Comparison of ENCODE assay signal across 8 cellular contexts in the genomic region with DNA sequence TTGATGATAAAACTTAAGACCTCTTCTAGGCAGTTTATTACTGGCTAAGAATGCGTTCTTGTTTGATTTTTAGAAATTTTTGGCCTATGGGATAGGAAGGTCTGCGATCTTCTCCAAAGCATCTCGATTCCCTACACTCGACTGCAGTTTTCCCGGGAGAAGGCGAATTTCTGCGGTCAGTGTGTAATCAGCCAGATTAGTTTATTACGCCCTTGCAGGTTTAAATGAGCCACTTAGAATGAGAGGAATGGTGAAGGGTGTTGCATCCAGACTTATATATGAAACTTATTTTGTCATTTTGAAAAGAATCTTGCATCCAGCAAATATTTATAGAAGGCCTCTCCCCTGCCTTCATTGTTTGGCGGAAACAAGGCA. TPM values are rescaled to one million over a fixed set of nuclear protein-coding genes. Genes with fewer than 3 reads are reported as not detected.
DNase-seq lines count a peak whose midpoint lies in the region; ATAC-seq and TF ChIP-seq lines count a peak whose summit lies in the region.

No MANE protein-coding gene starts in this region.

- H3K4me2 ChIP-seq in SK-N-SH: peak overlapping the region; percentile 88

- H3K9me3 Mint-ChIP-seq in activated T-helper 2 cell treated with anti-CD3 and anti-CD28 coated beads, Interferon-gamma antibody, Interleukin-2, Interleukin-4, amounts not matched to agents 10 μg/mL and 5 μg/mL and 100 μg/mL, durations not matched to agents 14 hours and 24 hours and 36 hours: no peaks in the 10 kb centered on the region

- TF ChIP-seq EP300 in SK-N-SH (IDR thresholded peaks at IDR 0.05; ENCODE audit: borderline replicate concordance in 1 of 2, low read depth in 1 of 2, low read length in 1 of 2): no peak

- H2AFZ ChIP-seq in SK-N-SH (ENCODE audit: low read depth): peak overlapping the region; percentile 98

- peak overlapping the region; percentile 73 for H3K9ac ChIP-seq in SK-N-SH
- peak overlapping the region; percentile 98 for H3K9ac ChIP-seq in iPS-20b (ENCODE audit: low read depth, low read length)
- peak overlapping the region; percentile 71 to 90 (median 75) for H3K9ac ChIP-seq in subcutaneous abdominal adipose tissue (ENCODE audit: low read length in 5 of 5)

- intact Hi-C loops in activated T-helper 2 cell treated with anti-CD3 and anti-CD28 coated beads, Interferon-gamma antibody, Interleukin-2, Interleukin-4, amounts not matched to agents 10 μg/mL and 5 μg/mL and 100 μg/mL, durations not matched to agents 14 hours and 24 hours and 36 hours (cut with micrococcal nuclease): no loop called here

- no peaks in the 10 kb centered on the region for H3K9me2 ChIP-seq in SK-N-SH

- H3K4me3 Mint-ChIP-seq in activated T-helper 2 cell treated with anti-CD3 and anti-CD28 coated beads, Interferon-gamma antibody, Interleukin-2, Interleukin-4, amounts not matched to agents 10 μg/mL and 5 μg/mL and 100 μg/mL, durations not matched to agents 14 hours and 24 hours and 36 hours (ENCODE audit: low read depth): peak overlapping the region; percentile 100

- H3K27me3 Mint-ChIP-seq in activated T-helper 2 cell treated with anti-CD3 and anti-CD28 coated beads, Interferon-gamma antibody, Interleukin-2, Interleukin-4, amounts not matched to agents 10 μg/mL and 5 μg/mL and 100 μg/mL, durations not matched to agents 14 hours and 24 hours and 36 hours (ENCODE audit: low read depth): peaks cover 22% of the 10 kb centered on the region

- H3K27me3 ChIP-seq in SK-N-SH (ENCODE audit: insufficient read depth): no peaks in the 10 kb centered on the region
- H3K27me3 ChIP-seq in iPS-20b (ENCODE audit: insufficient read depth, low read length): peaks cover 30% of the 10 kb centered on the region
- no peaks in the 10 kb centered on the region for H3K27me3 ChIP-seq in subcutaneous abdominal adipose tissue (ENCODE audit: control insufficient read depth in 5 of 5, insufficient read depth in 4 of 5, low read length in 5 of 5)

- WGBS in SK-N-SH (ENCODE audit: low lambda C conversion rate): 16% methylated on average over 9 of the region's 9 CpGs

- H3K27ac ChIP-seq in SK-N-SH (ENCODE audit: low read depth in 2 of 2, low read length in 1 of 2) (peak overlapping the region; percentile 58 to 77; a peak in 3 of 4 replicates), iPS-20b (ENCODE audit: low read length) (peak overlapping the region; percentile 79), subcutaneous abdominal adipose tissue (ENCODE audit: low read depth, low read length) (peak overlapping the region; percentile 89)

- H3K27ac Mint-ChIP-seq in activated T-helper 2 cell treated with anti-CD3 and anti-CD28 coated beads, Interferon-gamma antibody, Interleukin-2, Interleukin-4, amounts not matched to agents 10 μg/mL and 5 μg/mL and 100 μg/mL, durations not matched to agents 14 hours and 24 hours and 36 hours: peak overlapping the region; percentile 99

- TF ChIP-seq CTCF in SK-N-SH (IDR thresholded peaks at IDR 0.05): no peak

- no peak for DNase-seq in SK-N-SH
- DNase-seq in activated T-helper 2 cell treated with anti-CD3 and anti-CD28 coated beads, Interferon-gamma antibody, Interleukin-2, Interleukin-4, amounts not matched to agents 10 μg/mL and 5 μg/mL and 100 μg/mL, durations not matched to agents 14 hours and 24 hours and 36 hours (ENCODE audit: low spot score): no peak
- no peak for DNase-seq in Kasumi-1 (lab: John Stamatoyannopoulos, UW)
- no peak for DNase-seq in mesenteric fat pad (ENCODE audit: low spot score)

- ATAC-seq in SK-N-SH treated with all-trans-retinoic acid at 6 μM for 48 hours: no peak
- ATAC-seq in HG02970 (IDR thresholded peaks at IDR 0.05; ENCODE audit: low FRiP score, unreplicated experiment): no peak

- peaks cover 0 to 11% of the 10 kb centered on the region in 2 experiments; a peak in 1 of 4 replicates for H3K4me1 ChIP-seq in SK-N-SH (ENCODE audit: control insufficient read depth in 1 of 2, insufficient read depth in 2 of 2, low read depth in 1 of 2, low read length in 1 of 2)
- peaks cover 14% of the 10 kb centered on the region for H3K4me1 ChIP-seq in iPS-20b (ENCODE audit: insufficient read depth, low read length)
- peaks cover 2 to 48% (median 35%) of the 10 kb centered on the region in 5 donors for H3K4me1 ChIP-seq in subcutaneous abdominal adipose tissue (ENCODE audit: control insufficient read depth in 5 of 5, insufficient read depth in 5 of 5, low read length in 5 of 5)

- H4K20me1 ChIP-seq in SK-N-SH (ENCODE audit: insufficient read depth): 0 out of 2 replicates have a peak, but pooled peaks cover 6% of the 10 kb centered on the region

- peaks cover 39% of the 10 kb centered on the region for H3K36me3 Mint-ChIP-seq in activated T-helper 2 cell treated with anti-CD3 and anti-CD28 coated beads, Interferon-gamma antibody, Interleukin-2, Interleukin-4, amounts not matched to agents 10 μg/mL and 5 μg/mL and 100 μg/mL, durations not matched to agents 14 hours and 24 hours and 36 hours (ENCODE audit: low read depth)

- H3K4me1 Mint-ChIP-seq in activated T-helper 2 cell treated with anti-CD3 and anti-CD28 coated beads, Interferon-gamma antibody, Interleukin-2, Interleukin-4, amounts not matched to agents 10 μg/mL and 5 μg/mL and 100 μg/mL, durations not matched to agents 14 hours and 24 hours and 36 hours (ENCODE audit: low read depth): peaks cover 39% of the 10 kb centered on the region

- H3K79me2 ChIP-seq in SK-N-SH (ENCODE audit: insufficient read depth): peaks cover 60% of the 10 kb centered on the region

- POLR2A ChIA-PET in SK-N-SH (lab: Yijun Ruan, JAX): no interaction called here

- no peaks in the 10 kb centered on the region for H3F3A ChIP-seq in SK-N-SH (replicated peaks; ENCODE audit: insufficient read depth)

- H3K4me3 ChIP-seq in SK-N-SH (ENCODE audit: low read depth in 2 of 2, low read length in 1 of 2): peak overlapping the region; percentile 78 to 80
- H3K4me3 ChIP-seq in iPS-20b (ENCODE audit: low read length): peak overlapping the region; percentile 98
- H3K4me3 ChIP-seq in subcutaneous abdominal adipose tissue (ENCODE audit: low read depth in 1 of 5, low read length in 5 of 5): peak overlapping the region; percentile 82 to 97 (median 86)

- H3K9me3 ChIP-seq in SK-N-SH (no peaks in the 10 kb centered on the region), iPS-20b (ENCODE audit: insufficient read depth, low read depth, low read length) (no peaks in the 10 kb centered on the region), subcutaneous abdominal adipose tissue (ENCODE audit: control insufficient read depth in 5 of 5, low read length in 5 of 5) (no peaks in the 10 kb centered on the region)

- CTCF ChIA-PET in SK-N-SH (lab: Yijun Ruan, JAX): interaction anchor here (0.7 to 2.8 kb wide), 9 partner anchors 8 to 485 kb away, joined by 3 to 11 read pairs (median 4); partner anchors contain the start of gene CDKN2B

- TF ChIP-seq RAD21 in SK-N-SH (IDR thresholded peaks at IDR 0.05; ENCODE audit: low read length): no peak

- H3K36me3 ChIP-seq in SK-N-SH (replicated peaks in 1 of 2; ENCODE audit: control insufficient read depth in 1 of 2, insufficient read depth in 2 of 2, low read length in 1 of 2): peaks cover 0 to under 1% of the 10 kb centered on the region in 2 experiments
- peaks cover 46% of the 10 kb centered on the region for H3K36me3 ChIP-seq in iPS-20b (ENCODE audit: insufficient read depth, low read depth, low read length)
- peaks cover 0 to 2% (median under 1%) of the 10 kb centered on the region in 5 donors for H3K36me3 ChIP-seq in subcutaneous abdominal adipose tissue (ENCODE audit: control insufficient read depth in 5 of 5, insufficient read depth in 5 of 5, low read length in 5 of 5)

TF ChIP-seq in SK-N-SH, 30 proteins besides CTCF, POLR2A, EP300 and RAD21 (continues in another document):
- TF ChIP-seq GABPA (IDR thresholded peaks at IDR 0.05; ENCODE audit: low read depth) (no peak), NFIC (IDR thresholded peaks at IDR 0.05; ENCODE audit: borderline replicate concordance) (no peak), ELF1 (IDR thresholded peaks at IDR 0.05) (no peak), TAF1 (IDR thresholded peaks at IDR 0.05; ENCODE audit: borderline replicate concordance, low read depth, low read length) (no peak), FOSL2 (IDR thresholded peaks at IDR 0.05; ENCODE audit: borderline replicate concordance, low read depth) (no peak)

TF ChIP-seq in SK-N-SH treated with all-trans-retinoic acid at 6 μM for 48 hours, 23 proteins besides CTCF, POLR2A, EP300 and RAD21 (continues in another document):
- TF ChIP-seq, protein P1, sequence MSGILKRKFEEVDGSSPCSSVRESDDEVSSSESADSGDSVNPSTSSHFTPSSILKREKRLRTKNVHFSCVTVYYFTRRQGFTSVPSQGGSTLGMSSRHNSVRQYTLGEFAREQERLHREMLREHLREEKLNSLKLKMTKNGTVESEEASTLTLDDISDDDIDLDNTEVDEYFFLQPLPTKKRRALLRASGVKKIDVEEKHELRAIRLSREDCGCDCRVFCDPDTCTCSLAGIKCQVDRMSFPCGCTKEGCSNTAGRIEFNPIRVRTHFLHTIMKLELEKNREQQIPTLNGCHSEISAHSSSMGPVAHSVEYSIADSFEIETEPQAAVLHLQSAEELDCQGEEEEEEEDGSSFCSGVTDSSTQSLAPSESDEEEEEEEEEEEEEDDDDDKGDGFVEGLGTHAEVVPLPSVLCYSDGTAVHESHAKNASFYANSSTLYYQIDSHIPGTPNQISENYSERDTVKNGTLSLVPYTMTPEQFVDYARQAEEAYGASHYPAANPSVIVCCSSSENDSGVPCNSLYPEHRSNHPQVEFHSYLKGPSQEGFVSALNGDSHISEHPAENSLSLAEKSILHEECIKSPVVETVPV (CRISPR knock-in tag; IDR thresholded peaks at IDR 0.05): no peak
- TF ChIP-seq ZNF565 (CRISPR knock-in tag; conservative IDR thresholded peaks at IDR 0.05; ENCODE audit: low read depth) (no peak), ARNTL (CRISPR knock-in tag; IDR thresholded peaks at IDR 0.05; ENCODE audit: borderline replicate concordance, low read depth) (no peak), ISL1 (CRISPR knock-in tag; IDR thresholded peaks at IDR 0.05) (no peak), CREB5 (CRISPR knock-in tag; IDR thresholded peaks at IDR 0.05; ENCODE audit: low read depth) (no peak)

RNA-seq across cellular contexts. Expression of gene MTAP, which starts 1.2 kb away (rescaled TPM):
- 9.8 and 12.6 TPM in 2 replicates for polyA plus RNA-seq in SK-N-SH (2012; rRNA removed)
- polyA plus RNA-seq in SK-N-SH (2012; cell fraction: cytosol; rRNA removed): 10.3 and 13.1 TPM in 2 replicates
- polyA plus RNA-seq in SK-N-SH (2012; cell fraction: nucleus; rRNA removed): 8.4 and 15.9 TPM in 2 replicates
- 66.6 and 79.9 TPM in 2 replicates for total RNA-seq in activated T-helper 2 cell treated with anti-CD3 and anti-CD28 coated beads, Interferon-gamma antibody, Interleukin-2, Interleukin-4, amounts not matched to agents 10 μg/mL and 5 μg/mL and 100 μg/mL, durations not matched to agents 14 hours and 24 hours and 36 hours
- total RNA-seq in mesenteric fat pad: 38.8 TPM
